12 cellular contexts compared by ENCODE assay signal in genomic region chr2:218263817-218264611, GRCh38. TPM values are rescaled to one million over a fixed set of nuclear protein-coding genes. Genes with fewer than 3 reads are reported as not detected.
DNase-seq lines count a peak whose midpoint lies in the region; ATAC-seq and TF ChIP-seq lines count a peak whose summit lies in the region.
"Had no signal": no experiment of that assay in that cellular context is flagged by ENCODE, and none has a peak within 500 bp of the region (broad histone marks: within the 10 kb centered on the region; RNA-seq: fewer than 3 reads in every experiment).

No MANE protein-coding gene starts in this region.

- CTCF ChIA-PET in SK-N-SH (lab: Yijun Ruan, JAX) = no interaction called here

- peaks cover 20% of the 10 kb centered on the region for H3K4me1 Mint-ChIP-seq in activated naive CD8-positive, alpha-beta T cell treated with anti-CD3 and anti-CD28 coated beads for 36 hours
- peaks cover 33% of the 10 kb centered on the region for H3K4me1 Mint-ChIP-seq in activated naive CD8-positive, alpha-beta T cell treated with anti-CD3 and anti-CD28 coated beads, Interleukin-2, amount 50 U/mL, for 24 hours
- H3K4me1 Mint-ChIP-seq in activated T-helper 1 cell treated with anti-CD3 and anti-CD28 coated beads, Interleukin-12 subunit alpha, Interleukin-12 subunit beta, Interleukin-2, Interleukin-4 antibody, amounts not matched to agents 30 ng/mL and 10 ng/mL and 1 ng/mL, durations not matched to agents 14 hours and 24 hours and 36 hours (ENCODE audit: low read depth) = peaks cover 18% of the 10 kb centered on the region

- POLR2A ChIA-PET in SK-N-SH (lab: Yijun Ruan, JAX) = no interaction called here

- no peak overlapping the region for H3K9ac ChIP-seq in SK-N-SH

- no peak for ATAC-seq in activated naive CD8-positive, alpha-beta T cell treated with anti-CD3 and anti-CD28 coated beads, Interleukin-2, amount 50 U/mL, for 24 hours
- ATAC-seq in upper lobe of left lung (ENCODE audit: low FRiP score in 2 of 2) (no peak), GM18909 (IDR thresholded peaks at IDR 0.05; ENCODE audit: poor library complexity, unreplicated experiment) (no peak)
- ATAC-seq: gastroesophageal sphincter had no signal

- no peaks in the 10 kb centered on the region for H3K9me2 ChIP-seq in SK-N-SH

- H3K27ac Mint-ChIP-seq in activated naive CD8-positive, alpha-beta T cell treated with anti-CD3 and anti-CD28 coated beads for 36 hours = peak overlapping the region; percentile 1
- H3K27ac Mint-ChIP-seq in activated naive CD8-positive, alpha-beta T cell treated with anti-CD3 and anti-CD28 coated beads, Interleukin-2, amount 50 U/mL, for 24 hours = no peak overlapping the region
- peak overlapping the region; percentile 71 for H3K27ac Mint-ChIP-seq in activated T-helper 1 cell treated with anti-CD3 and anti-CD28 coated beads, Interleukin-12 subunit alpha, Interleukin-12 subunit beta, Interleukin-2, Interleukin-4 antibody, amounts not matched to agents 30 ng/mL and 10 ng/mL and 1 ng/mL, durations not matched to agents 14 hours and 24 hours and 36 hours

- no peak overlapping the region for H2AFZ ChIP-seq in SK-N-SH (ENCODE audit: low read depth)

- H3K9me3 ChIP-seq in upper lobe of left lung (no peaks in the 10 kb centered on the region), SK-N-SH (no peaks in the 10 kb centered on the region)
- H3K9me3 ChIP-seq: gastroesophageal sphincter had no signal

- DNase-seq in activated naive CD8-positive, alpha-beta T cell treated with anti-CD3 and anti-CD28 coated beads for 36 hours = no peak
- no peak for DNase-seq in activated naive CD8-positive, alpha-beta T cell treated with anti-CD3 and anti-CD28 coated beads, Interleukin-2, amount 50 U/mL, for 24 hours
- DNase-seq in activated T-helper 1 cell treated with anti-CD3 and anti-CD28 coated beads, Interleukin-12 subunit alpha, Interleukin-12 subunit beta, Interleukin-2, Interleukin-4 antibody, amounts not matched to agents 30 ng/mL and 10 ng/mL and 1 ng/mL, durations not matched to agents 14 hours and 24 hours and 36 hours (ENCODE audit: low spot score) = no peak
- DNase-seq in kidney epithelial cell (ENCODE audit: low read depth) (no peak), upper lobe of left lung (no peak), SK-N-SH (no peak), NCI-H526 treated with DMSO at 0.1 percent for 48 hours (lab: John Stamatoyannopoulos, UW) (no peak)
- DNase-seq: NCI-H2107 had no signal

- no peaks in the 10 kb centered on the region for H3K9me3 Mint-ChIP-seq in activated naive CD8-positive, alpha-beta T cell treated with anti-CD3 and anti-CD28 coated beads for 36 hours
- no peaks in the 10 kb centered on the region for H3K9me3 Mint-ChIP-seq in activated naive CD8-positive, alpha-beta T cell treated with anti-CD3 and anti-CD28 coated beads, Interleukin-2, amount 50 U/mL, for 24 hours
- no peaks in the 10 kb centered on the region for H3K9me3 Mint-ChIP-seq in activated T-helper 1 cell treated with anti-CD3 and anti-CD28 coated beads, Interleukin-12 subunit alpha, Interleukin-12 subunit beta, Interleukin-2, Interleukin-4 antibody, amounts not matched to agents 30 ng/mL and 10 ng/mL and 1 ng/mL, durations not matched to agents 14 hours and 24 hours and 36 hours

- H3K27me3 ChIP-seq in kidney epithelial cell (ENCODE audit: control insufficient read depth, insufficient read depth, low read length) = no peaks in the 10 kb centered on the region
- H3K27me3 ChIP-seq in upper lobe of left lung = no peaks in the 10 kb centered on the region
- no peaks in the 10 kb centered on the region for H3K27me3 ChIP-seq in SK-N-SH (ENCODE audit: insufficient read depth)
- H3K27me3 ChIP-seq: gastroesophageal sphincter had no signal

- TF ChIP-seq RAD21 in SK-N-SH (IDR thresholded peaks at IDR 0.05; ENCODE audit: low read length) = no peak

- 74% methylated on average over 14 to 17 of the region's 17 CpGs for WGBS in upper lobe of left lung, 2 donors
- WGBS in SK-N-SH (ENCODE audit: low lambda C conversion rate) = 90% methylated on average over 12 of the region's 17 CpGs

- H3K4me1 ChIP-seq in upper lobe of left lung (peaks cover 38 to 69% (median 56%) of the 10 kb centered on the region in 4 donors), SK-N-SH (ENCODE audit: control insufficient read depth in 1 of 2, insufficient read depth in 2 of 2, low read depth in 1 of 2, low read length in 1 of 2) (peaks cover 5 to 47% of the 10 kb centered on the region in 2 experiments)

- no peak overlapping the region for H3K4me3 ChIP-seq in kidney epithelial cell (ENCODE audit: low read depth, low read length)
- H3K4me3 ChIP-seq in upper lobe of left lung = no peak overlapping the region
- H3K4me3 ChIP-seq in SK-N-SH (ENCODE audit: low read depth in 2 of 2, low read length in 1 of 2) = no peak overlapping the region
- H3K4me3 ChIP-seq: gastroesophageal sphincter, lung had no signal

- H3K27me3 Mint-ChIP-seq in activated naive CD8-positive, alpha-beta T cell treated with anti-CD3 and anti-CD28 coated beads for 36 hours = no peaks in the 10 kb centered on the region
- H3K27me3 Mint-ChIP-seq in activated naive CD8-positive, alpha-beta T cell treated with anti-CD3 and anti-CD28 coated beads, Interleukin-2, amount 50 U/mL, for 24 hours = no peaks in the 10 kb centered on the region
- H3K27me3 Mint-ChIP-seq in activated T-helper 1 cell treated with anti-CD3 and anti-CD28 coated beads, Interleukin-12 subunit alpha, Interleukin-12 subunit beta, Interleukin-2, Interleukin-4 antibody, amounts not matched to agents 30 ng/mL and 10 ng/mL and 1 ng/mL, durations not matched to agents 14 hours and 24 hours and 36 hours (ENCODE audit: insufficient read depth) = no peaks in the 10 kb centered on the region

- H3K27ac ChIP-seq in upper lobe of left lung (peak overlapping the region; percentile 65 to 82 (median 74)), SK-N-SH (ENCODE audit: low read depth in 2 of 2, low read length in 1 of 2) (no peak overlapping the region; a peak in 1 of 4 replicates)
- H3K27ac ChIP-seq: C4-2B, gastroesophageal sphincter had no signal

- no peak overlapping the region for H3K4me3 Mint-ChIP-seq in activated naive CD8-positive, alpha-beta T cell treated with anti-CD3 and anti-CD28 coated beads for 36 hours
- H3K4me3 Mint-ChIP-seq in activated naive CD8-positive, alpha-beta T cell treated with anti-CD3 and anti-CD28 coated beads, Interleukin-2, amount 50 U/mL, for 24 hours = no peak overlapping the region
- H3K4me3 Mint-ChIP-seq in activated T-helper 1 cell treated with anti-CD3 and anti-CD28 coated beads, Interleukin-12 subunit alpha, Interleukin-12 subunit beta, Interleukin-2, Interleukin-4 antibody, amounts not matched to agents 30 ng/mL and 10 ng/mL and 1 ng/mL, durations not matched to agents 14 hours and 24 hours and 36 hours = no peak overlapping the region

- H3K79me2 ChIP-seq in SK-N-SH (ENCODE audit: insufficient read depth) = peaks cover 23% of the 10 kb centered on the region

- no peak for TF ChIP-seq POLR2A in upper lobe of left lung (IDR thresholded peaks at IDR 0.05)

- intact Hi-C loops in activated T-helper 1 cell treated with anti-CD3 and anti-CD28 coated beads, Interleukin-12 subunit alpha, Interleukin-12 subunit beta, Interleukin-2, Interleukin-4 antibody, amounts not matched to agents 30 ng/mL and 10 ng/mL and 1 ng/mL, durations not matched to agents 14 hours and 24 hours and 36 hours (cut with micrococcal nuclease) = no loop called here

- H4K20me1 ChIP-seq in SK-N-SH (ENCODE audit: insufficient read depth) = peaks cover 1% of the 10 kb centered on the region; the same call in 1 of the 2 replicates

- H3F3A ChIP-seq in SK-N-SH (replicated peaks; ENCODE audit: insufficient read depth) = no peaks in the 10 kb centered on the region

- TF ChIP-seq EP300 in upper lobe of left lung (IDR thresholded peaks at IDR 0.05) (no peak), SK-N-SH (IDR thresholded peaks at IDR 0.05; ENCODE audit: borderline replicate concordance in 1 of 2, low read depth in 1 of 2, low read length in 1 of 2) (no peak)

- H3K4me2 ChIP-seq in SK-N-SH = no peak overlapping the region

- TF ChIP-seq CTCF in kidney epithelial cell (IDR thresholded peaks at IDR 0.05; ENCODE audit: insufficient read depth, low read length, poor library complexity, severe bottlenecking) (peak; percentile 13), upper lobe of left lung (IDR thresholded peaks at IDR 0.05) (no peak), SK-N-SH (IDR thresholded peaks at IDR 0.05) (no peak; the same call in 1 of the 2 replicates)

- no peaks in the 10 kb centered on the region for H3K36me3 ChIP-seq in kidney epithelial cell (ENCODE audit: control insufficient read depth, insufficient read depth, low read length)
- H3K36me3 ChIP-seq in upper lobe of left lung = peaks cover 6 to 58% (median 49%) of the 10 kb centered on the region in 4 donors
- H3K36me3 ChIP-seq in SK-N-SH (replicated peaks in 1 of 2; ENCODE audit: control insufficient read depth in 1 of 2, insufficient read depth in 2 of 2, low read length in 1 of 2) = peaks cover 11 to 48% of the 10 kb centered on the region in 2 experiments

- H3K36me3 Mint-ChIP-seq in activated naive CD8-positive, alpha-beta T cell treated with anti-CD3 and anti-CD28 coated beads for 36 hours = peaks cover 7% of the 10 kb centered on the region
- peaks cover 19% of the 10 kb centered on the region for H3K36me3 Mint-ChIP-seq in activated naive CD8-positive, alpha-beta T cell treated with anti-CD3 and anti-CD28 coated beads, Interleukin-2, amount 50 U/mL, for 24 hours (ENCODE audit: low read depth)
- H3K36me3 Mint-ChIP-seq in activated T-helper 1 cell treated with anti-CD3 and anti-CD28 coated beads, Interleukin-12 subunit alpha, Interleukin-12 subunit beta, Interleukin-2, Interleukin-4 antibody, amounts not matched to agents 30 ng/mL and 10 ng/mL and 1 ng/mL, durations not matched to agents 14 hours and 24 hours and 36 hours (ENCODE audit: low read depth) = peaks cover 18% of the 10 kb centered on the region

RNA-seq across cellular contexts. Expression of gene GPBAR1, which starts 3.2 kb away (rescaled TPM):
- under 1 TPM; 0.24 to 0.58 TPM for total RNA-seq in activated naive CD8-positive, alpha-beta T cell treated with anti-CD3 and anti-CD28 coated beads for 36 hours
- total RNA-seq in activated T-helper 1 cell treated with anti-CD3 and anti-CD28 coated beads, Interleukin-12 subunit alpha, Interleukin-12 subunit beta, Interleukin-2, Interleukin-4 antibody, amounts not matched to agents 30 ng/mL and 10 ng/mL and 1 ng/mL, durations not matched to agents 14 hours and 24 hours and 36 hours = 0.54 and 0.78 TPM in 2 replicates
- total RNA-seq in kidney epithelial cell (0.92 TPM in 1 of 2 replicates, not detected in the other), upper lobe of left lung (1 to 10 TPM in 5 of 6 donors, under 1 TPM in 1; 0.33 to 6.4 (median 4.1) TPM)
- polyA plus RNA-seq in SK-N-SH (2012; rRNA removed) = 0.08 and 0.13 TPM in 2 replicates
- 0.03 and 0.05 TPM in 2 replicates for polyA plus RNA-seq in SK-N-SH (2012; cell fraction: cytosol; rRNA removed)
- 0.38 and 0.50 TPM in 2 replicates for polyA plus RNA-seq in SK-N-SH (2012; cell fraction: nucleus; rRNA removed)

RNA-seq across cellular contexts. Expression of gene AAMP, which starts 5.9 kb away (rescaled TPM):
- 10 to 100 TPM; 94.6 to 97.7 TPM for total RNA-seq in activated naive CD8-positive, alpha-beta T cell treated with anti-CD3 and anti-CD28 coated beads for 36 hours
- total RNA-seq in activated T-helper 1 cell treated with anti-CD3 and anti-CD28 coated beads, Interleukin-12 subunit alpha, Interleukin-12 subunit beta, Interleukin-2, Interleukin-4 antibody, amounts not matched to agents 30 ng/mL and 10 ng/mL and 1 ng/mL, durations not matched to agents 14 hours and 24 hours and 36 hours = 88.0 and 90.2 TPM in 2 replicates
- 173 and 174 TPM in 2 replicates for total RNA-seq in kidney epithelial cell
- 100 to 1,000 TPM in 4 of 6 donors, 10 to 100 TPM in 2; 67.1 to 168 (median 118) TPM for total RNA-seq in upper lobe of left lung
- 223 and 276 TPM in 2 replicates for polyA plus RNA-seq in SK-N-SH (2012; rRNA removed)
- polyA plus RNA-seq in SK-N-SH (2012; cell fraction: cytosol; rRNA removed) = 191 and 203 TPM in 2 replicates
- 302 and 308 TPM in 2 replicates for polyA plus RNA-seq in SK-N-SH (2012; cell fraction: nucleus; rRNA removed)

RNA-seq across cellular contexts. Expression of gene PNKD, which starts 6.3 kb away (rescaled TPM):
- 10 to 100 TPM; 23.6 to 25.1 TPM for total RNA-seq in activated naive CD8-positive, alpha-beta T cell treated with anti-CD3 and anti-CD28 coated beads for 36 hours
- total RNA-seq in activated T-helper 1 cell treated with anti-CD3 and anti-CD28 coated beads, Interleukin-12 subunit alpha, Interleukin-12 subunit beta, Interleukin-2, Interleukin-4 antibody, amounts not matched to agents 30 ng/mL and 10 ng/mL and 1 ng/mL, durations not matched to agents 14 hours and 24 hours and 36 hours = 18.6 and 20.3 TPM in 2 replicates
- total RNA-seq in kidney epithelial cell (36.8 and 45.4 TPM in 2 replicates), upper lobe of left lung (100 to 1,000 TPM in 2 of 6 donors, 10 to 100 TPM in 4; 69.8 to 153 (median 87.2) TPM)
- polyA plus RNA-seq in SK-N-SH (2012; rRNA removed) = 92.2 and 101 TPM in 2 replicates
- 56.7 and 75.3 TPM in 2 replicates for polyA plus RNA-seq in SK-N-SH (2012; cell fraction: cytosol; rRNA removed)
- polyA plus RNA-seq in SK-N-SH (2012; cell fraction: nucleus; rRNA removed) = 57.8 and 74.7 TPM in 2 replicates

RNA-seq across cellular contexts. Expression of gene TMBIM1, which starts 28.3 kb away (rescaled TPM):
- 10 to 100 TPM; 47.5 to 52.2 TPM for total RNA-seq in activated naive CD8-positive, alpha-beta T cell treated with anti-CD3 and anti-CD28 coated beads for 36 hours
- 66.2 and 70.5 TPM in 2 replicates for total RNA-seq in activated T-helper 1 cell treated with anti-CD3 and anti-CD28 coated beads, Interleukin-12 subunit alpha, Interleukin-12 subunit beta, Interleukin-2, Interleukin-4 antibody, amounts not matched to agents 30 ng/mL and 10 ng/mL and 1 ng/mL, durations not matched to agents 14 hours and 24 hours and 36 hours
- total RNA-seq in kidney epithelial cell = 155 and 160 TPM in 2 replicates
- total RNA-seq in upper lobe of left lung = 100 to 1,000 TPM; 112 to 359 (median 236) TPM
- 7.3 and 7.8 TPM in 2 replicates for polyA plus RNA-seq in SK-N-SH (2012; rRNA removed)
- 4.4 and 6.8 TPM in 2 replicates for polyA plus RNA-seq in SK-N-SH (2012; cell fraction: cytosol; rRNA removed)
- 4.5 and 5.3 TPM in 2 replicates for polyA plus RNA-seq in SK-N-SH (2012; cell fraction: nucleus; rRNA removed)

RNA-seq across cellular contexts. Expression of gene ARPC2, which starts 47.0 kb away (rescaled TPM):
- 100 to 1,000 TPM; 562 to 566 TPM for total RNA-seq in activated naive CD8-positive, alpha-beta T cell treated with anti-CD3 and anti-CD28 coated beads for 36 hours
- 507 and 509 TPM in 2 replicates for total RNA-seq in activated T-helper 1 cell treated with anti-CD3 and anti-CD28 coated beads, Interleukin-12 subunit alpha, Interleukin-12 subunit beta, Interleukin-2, Interleukin-4 antibody, amounts not matched to agents 30 ng/mL and 10 ng/mL and 1 ng/mL, durations not matched to agents 14 hours and 24 hours and 36 hours
- total RNA-seq in kidney epithelial cell (387 and 464 TPM in 2 replicates), upper lobe of left lung (100 to 1,000 TPM; 233 to 440 (median 357) TPM)
- 319 and 387 TPM in 2 replicates for polyA plus RNA-seq in SK-N-SH (2012; rRNA removed)
- polyA plus RNA-seq in SK-N-SH (2012; cell fraction: cytosol; rRNA removed) = 392 and 457 TPM in 2 replicates
- 156 and 201 TPM in 2 replicates for polyA plus RNA-seq in SK-N-SH (2012; cell fraction: nucleus; rRNA removed)

Comparison
In these comparisons a context has a peak if more than half of its experiments do, and no peak if none do; other contexts are left out.
1. H3K27ac ChIP-seq: peak in upper lobe of left lung (4 of 4); none in SK-N-SH (0 of 2).